In genomic region chr19:13980340-13980739, GRCh38 we compare ENCODE assay signal across 17 cellular contexts. TPM values are rescaled to one million over a fixed set of nuclear protein-coding genes. Genes with fewer than 3 reads are reported as not detected.
DNase-seq lines count a peak whose midpoint lies in the region; ATAC-seq and TF ChIP-seq lines count a peak whose summit lies in the region.
"Had no signal": no experiment of that assay in that cellular context is flagged by ENCODE, and none has a peak within 500 bp of the region (broad histone marks: within the 10 kb centered on the region; RNA-seq: fewer than 3 reads in every experiment).

No MANE protein-coding gene starts in this region.

- H3K56ac ChIP-seq in mesendoderm (ENCODE audit: low read length), result peak overlapping the region; percentile 15

- intact Hi-C loops in right cardiac atrium (cut with DNase I), result no loop called here
- intact Hi-C loops in dendritic cell treated with granulocyte-macrophage colony-stimulating factor and Interleukin-4, amounts not matched to agents 40 ng/mL and 50 ng/mL, for 4 days (cut with micrococcal nuclease), result no loop called here

- no peaks in the 10 kb centered on the region for H3K27me3 ChIP-seq in right cardiac atrium (ENCODE audit: control insufficient read depth, insufficient read depth)
- H3K27me3 ChIP-seq in right atrium auricular region, result no peaks in the 10 kb centered on the region
- no peaks in the 10 kb centered on the region for H3K27me3 ChIP-seq in mesendoderm (ENCODE audit: insufficient read depth, low read length, poor library complexity)

- H2BK120ac ChIP-seq in mesendoderm (ENCODE audit: low read depth, low read length), result no peak overlapping the region

- H3K4me1 ChIP-seq in right cardiac atrium (ENCODE audit: control insufficient read depth, insufficient read depth, low read length), result peaks cover 8% of the 10 kb centered on the region
- H3K4me1 ChIP-seq in right atrium auricular region, result peaks cover 0 to 51% of the 10 kb centered on the region in 2 donors
- H3K4me1 ChIP-seq in mesendoderm (ENCODE audit: control insufficient read depth, low read depth, low read length), result peaks cover 3% of the 10 kb centered on the region

- H3K4me2 ChIP-seq in mesendoderm (ENCODE audit: low read length), result no peak overlapping the region

- ATAC-seq in right cardiac atrium (no peak), T-helper 17 cell (no peak)
- ATAC-seq: GM12878 had no signal

- H3K27ac Mint-ChIP-seq in dendritic cell treated with granulocyte-macrophage colony-stimulating factor and Interleukin-4, amounts not matched to agents 40 ng/mL and 50 ng/mL, for 4 days, result peak overlapping the region; percentile 74
- no peak overlapping the region for H3K27ac Mint-ChIP-seq in T-helper 17 cell

- no peak overlapping the region for H2BK15ac ChIP-seq in mesendoderm (replicated peaks; ENCODE audit: low read depth)

- no peaks in the 10 kb centered on the region for H3K79me1 ChIP-seq in mesendoderm (ENCODE audit: low read length)

- H3K9me3 ChIP-seq in right cardiac atrium (ENCODE audit: control insufficient read depth, low read length) (no peaks in the 10 kb centered on the region), right atrium auricular region (no peaks in the 10 kb centered on the region), T-helper 17 cell (ENCODE audit: control insufficient read depth, low read length, poor library complexity, severe bottlenecking) (no peaks in the 10 kb centered on the region)

- no peak overlapping the region for H3K23ac ChIP-seq in mesendoderm (ENCODE audit: low read length)

- peaks cover 69% of the 10 kb centered on the region for H3K36me3 Mint-ChIP-seq in dendritic cell treated with granulocyte-macrophage colony-stimulating factor and Interleukin-4, amounts not matched to agents 40 ng/mL and 50 ng/mL, for 4 days (ENCODE audit: low read depth)
- H3K36me3 Mint-ChIP-seq in T-helper 17 cell (ENCODE audit: low read depth), result no peaks in the 10 kb centered on the region

- no peak overlapping the region for H4K8ac ChIP-seq in mesendoderm (ENCODE audit: low read depth, low read length)

- DNase-seq in right cardiac atrium (peak in 2 of 3 donors; percentile 19 to 65), right atrium auricular region (ENCODE audit: low spot score) (no peak), mesendoderm (no peak), GM13977 (ENCODE audit: low spot score) (no peak), T-helper 17 cell (no peak), NCI-H2196 (lab: John Stamatoyannopoulos, UW; ENCODE audit: unreplicated experiment) (no peak)
- DNase-seq: 8988T; AML-193; CD4-positive, alpha-beta memory T cell; DMS79; GOT3; HCEC 1CT; KBM-7 had no signal

- no peak overlapping the region for H4K5ac ChIP-seq in mesendoderm (ENCODE audit: low read length)

- H3K4ac ChIP-seq in mesendoderm (ENCODE audit: low read depth, low read length), result no peak overlapping the region

- H3K4me3 ChIP-seq in right cardiac atrium (ENCODE audit: low read length), result no peak overlapping the region
- H3K4me3 ChIP-seq in right atrium auricular region, result no peak overlapping the region
- H3K4me3 ChIP-seq in mesendoderm (ENCODE audit: low read length), result no peak overlapping the region
- H3K4me3 ChIP-seq: GM12878 had no signal

- no peak overlapping the region for H2BK5ac ChIP-seq in mesendoderm (ENCODE audit: low read length)

- H3K36me3 ChIP-seq in right atrium auricular region, result no peaks in the 10 kb centered on the region
- no peaks in the 10 kb centered on the region for H3K36me3 ChIP-seq in mesendoderm (ENCODE audit: control insufficient read depth, insufficient read depth, low read length)

- no peaks in the 10 kb centered on the region for H3K79me2 ChIP-seq in mesendoderm (ENCODE audit: control insufficient read depth, insufficient read depth, low read length)

- peaks cover 57% of the 10 kb centered on the region for H3K4me1 Mint-ChIP-seq in dendritic cell treated with granulocyte-macrophage colony-stimulating factor and Interleukin-4, amounts not matched to agents 40 ng/mL and 50 ng/mL, for 4 days (ENCODE audit: low read depth)
- H3K4me1 Mint-ChIP-seq in T-helper 17 cell, result peaks cover 28% of the 10 kb centered on the region

- H3K4me3 Mint-ChIP-seq in dendritic cell treated with granulocyte-macrophage colony-stimulating factor and Interleukin-4, amounts not matched to agents 40 ng/mL and 50 ng/mL, for 4 days, result no peak overlapping the region
- no peak overlapping the region for H3K4me3 Mint-ChIP-seq in T-helper 17 cell

- in situ Hi-C loops in GM13977 (cut with MboI; ENCODE audit: low pct_unique_long_range_greater_than_20kb, low sequenced_read_pairs, unreplicated experiment), result no loop called here

- no peak overlapping the region for H2AK5ac ChIP-seq in mesendoderm (ENCODE audit: low read length)

- H3K9ac ChIP-seq in mesendoderm (ENCODE audit: low read length), result no peak overlapping the region

- 89% methylated on average over 15 of the region's 15 CpGs for WGBS in right cardiac atrium
- no CpG with 5 or more reads among the region's 15 CpGs for WGBS in mesendoderm (ENCODE audit: extremely low coverage, insufficient coverage, low lambda C conversion rate)

- H3K27me3 Mint-ChIP-seq in dendritic cell treated with granulocyte-macrophage colony-stimulating factor and Interleukin-4, amounts not matched to agents 40 ng/mL and 50 ng/mL, for 4 days, result no peaks in the 10 kb centered on the region
- H3K27me3 Mint-ChIP-seq in T-helper 17 cell, result no peaks in the 10 kb centered on the region
- H3K27me3 Mint-ChIP-seq: CD4-positive, alpha-beta memory T cell had no signal

- H3K18ac ChIP-seq in mesendoderm (ENCODE audit: low read length), result no peak overlapping the region

- H3K9me3 Mint-ChIP-seq in dendritic cell treated with granulocyte-macrophage colony-stimulating factor and Interleukin-4, amounts not matched to agents 40 ng/mL and 50 ng/mL, for 4 days, result no peaks in the 10 kb centered on the region

- no peak overlapping the region for H3K27ac ChIP-seq in right cardiac atrium (ENCODE audit: low read length)
- H3K27ac ChIP-seq in right atrium auricular region, result no peak overlapping the region
- H3K27ac ChIP-seq in mesendoderm (ENCODE audit: low read depth, low read length), result no peak overlapping the region
- H3K27ac ChIP-seq: C4-2B had no signal

- TF ChIP-seq CTCF in right atrium auricular region (IDR thresholded peaks at IDR 0.05) (no peak), GM13977 (IDR thresholded peaks at IDR 0.05; ENCODE audit: extremely low read depth, insufficient read depth, missing control alignments) (no peak)

RNA-seq across cellular contexts. Expression of gene RFX1, which starts 25.8 kb away (rescaled TPM):
- total RNA-seq in right cardiac atrium (10 to 100 TPM; 10.9 to 15.6 (median 13.5) TPM), right atrium auricular region (1 to 10 TPM; 3.2 to 5.2 TPM), T-helper 17 cell (10 to 100 TPM; 23.3 to 24.7 TPM)
- polyA plus RNA-seq in right cardiac atrium, result 7.0 TPM
- polyA plus RNA-seq in mesendoderm (2013, experiment 1 of 2), result 7.7 TPM
- polyA plus RNA-seq in mesendoderm (2013, experiment 2 of 2), result 7.4 TPM

RNA-seq across cellular contexts. Expression of gene DCAF15, which starts 28.0 kb away (rescaled TPM):
- total RNA-seq in right cardiac atrium (10 to 100 TPM; 20.3 to 24.1 (median 21.1) TPM), right atrium auricular region (10 to 100 TPM; 10.6 to 12.2 TPM), T-helper 17 cell (10 to 100 TPM; 88.2 to 95.8 TPM)
- 21.5 TPM for polyA plus RNA-seq in right cardiac atrium
- polyA plus RNA-seq in mesendoderm (2013, experiment 1 of 2), result 41.4 TPM
- polyA plus RNA-seq in mesendoderm (2013, experiment 2 of 2), result 40.1 TPM

RNA-seq across cellular contexts. Expression of gene PODNL1, which starts 42.1 kb away (rescaled TPM):
- total RNA-seq in right cardiac atrium (1 to 10 TPM; 1.4 to 3.2 (median 2.2) TPM), right atrium auricular region (1 to 10 TPM in 1 of 2 donors, under 1 TPM in 1; 0.47 to 1.1 TPM), T-helper 17 cell (under 1 TPM in 1 of 2 donors, not detected in 1; 0.31 TPM)
- 1.9 TPM for polyA plus RNA-seq in right cardiac atrium
- polyA plus RNA-seq in mesendoderm (2013, experiment 1 of 2), result 0.21 TPM
- 0.25 TPM for polyA plus RNA-seq in mesendoderm (2013, experiment 2 of 2)
- total RNA-seq: CD4-positive, alpha-beta memory T cell; G401; GM12878 had no signal
- polyA plus RNA-seq: CD4-positive, alpha-beta memory T cell had no signal

RNA-seq across cellular contexts. Expression of gene RLN3, which starts 47.6 kb away (rescaled TPM):
- not detected for total RNA-seq in right cardiac atrium
- not detected for polyA plus RNA-seq in right cardiac atrium
- not detected for total RNA-seq in right atrium auricular region
- not detected for polyA plus RNA-seq in mesendoderm (2013, experiment 1 of 2)
- polyA plus RNA-seq in mesendoderm (2013, experiment 2 of 2), result not detected
- not detected for total RNA-seq in T-helper 17 cell
- total RNA-seq: CD4-positive, alpha-beta memory T cell; G401; GM12878 had no signal
- polyA plus RNA-seq: GM12878 had no signal

RNA-seq across cellular contexts. Expression of gene IL27RA, which starts 51.2 kb away (rescaled TPM):
- total RNA-seq in right cardiac atrium, result 1 to 10 TPM; 3.3 to 4.7 (median 3.7) TPM
- 3.4 TPM for polyA plus RNA-seq in right cardiac atrium
- total RNA-seq in right atrium auricular region, result 1 to 10 TPM; 3.5 to 3.7 TPM
- 6.1 TPM for polyA plus RNA-seq in mesendoderm (2013, experiment 1 of 2)
- polyA plus RNA-seq in mesendoderm (2013, experiment 2 of 2), result 5.8 TPM
- total RNA-seq in T-helper 17 cell, result 10 to 100 TPM; 39.6 to 51.6 TPM

Comparison
In these comparisons a context has a peak if more than half of its experiments do, and no peak if none do; other contexts are left out.
1. DNase-seq: peak in right cardiac atrium (2 of 3); none in right atrium auricular region (single experiment), mesendoderm (single experiment), GM13977 (single experiment), T-helper 17 cell (0 of 3) and NCI-H2196 (single experiment).